ENCODE assay signal across 14 cellular contexts in the genomic region with DNA sequence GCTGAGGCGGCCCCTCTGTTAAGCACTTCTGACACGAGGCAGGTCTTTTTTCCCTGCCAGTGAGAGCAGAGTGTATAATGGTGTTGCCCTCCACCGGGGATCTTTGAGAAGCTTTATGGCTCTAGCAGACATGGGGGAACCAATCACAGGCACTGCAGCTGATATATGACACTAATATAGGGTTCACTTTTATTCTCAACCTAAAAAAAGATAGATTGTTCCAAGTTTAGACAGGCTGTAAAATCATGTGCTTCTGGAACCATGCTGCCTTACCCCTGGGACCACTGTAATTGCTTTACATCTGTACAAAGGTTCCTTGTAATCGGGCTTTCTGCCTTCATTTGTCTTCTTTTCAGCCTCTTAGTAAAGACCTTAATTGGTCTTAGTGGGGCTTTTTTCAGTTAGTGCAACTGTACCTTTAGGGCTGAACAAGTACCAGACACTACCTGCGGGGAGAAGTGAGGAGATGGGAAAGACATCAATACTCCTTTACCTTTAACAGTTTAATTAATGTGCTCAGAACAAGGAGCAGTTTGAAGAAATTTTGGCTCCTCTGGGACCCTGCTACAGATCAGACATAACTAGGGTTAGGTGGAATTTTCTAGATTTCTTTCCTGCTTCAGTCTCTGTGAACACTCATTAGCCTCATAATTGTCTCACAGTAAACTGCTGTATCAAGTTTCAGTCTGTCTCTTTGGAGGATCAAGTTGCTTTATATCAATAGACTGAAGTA.
DNase-seq lines count a peak whose midpoint lies in the region; ATAC-seq and TF ChIP-seq lines count a peak whose summit lies in the region.
"Had no signal": no experiment of that assay in that cellular context is flagged by ENCODE, and none has a peak within 500 bp of the region (broad histone marks: within the 10 kb centered on the region; RNA-seq: fewer than 3 reads in every experiment).

No MANE protein-coding gene starts in this region.

- no peak for ATAC-seq in T-helper 17 cell
- ATAC-seq in activated CD8-positive, alpha-beta memory T cell treated with anti-CD3 and anti-CD28 coated beads, Interleukin-2, amount 10 ng/mL, durations not matched to agents 7 days and 5 days, result no peak
- ATAC-seq: activated CD8-positive, alpha-beta T cell treated with anti-CD3 and anti-CD28 coated beads for 36 hours; HepG2 had no signal

- no peaks in the 10 kb centered on the region for H3K36me3 Mint-ChIP-seq in T-helper 17 cell (ENCODE audit: low read depth)
- H3K36me3 Mint-ChIP-seq in progenitor cell of endocrine pancreas (ENCODE audit: insufficient read depth), result peaks cover under 1% of the 10 kb centered on the region
- H3K36me3 Mint-ChIP-seq in activated CD8-positive, alpha-beta memory T cell treated with anti-CD3 and anti-CD28 coated beads, Interleukin-2, amount 10 ng/mL, durations not matched to agents 7 days and 5 days, result no peaks in the 10 kb centered on the region

- peak; percentile 85 for DNase-seq in NCI-H2029 (lab: John Stamatoyannopoulos, UW)
- no peak for DNase-seq in NCI-H2029 treated with DMSO at 0.1 percent for 48 hours (lab: John Stamatoyannopoulos, UW)
- DNase-seq in NCI-H2107 (lab: John Stamatoyannopoulos, UW), result peak; percentile 60
- no peak for DNase-seq in T-helper 17 cell
- no peak for DNase-seq in progenitor cell of endocrine pancreas (ENCODE audit: low spot score, unreplicated experiment)
- DNase-seq in kidney tubule cell (ENCODE audit: low spot score), result no peak
- no peak for DNase-seq in activated CD8-positive, alpha-beta memory T cell treated with anti-CD3 and anti-CD28 coated beads, Interleukin-2, amount 10 ng/mL, durations not matched to agents 7 days and 5 days
- DNase-seq in activated gamma-delta T cell treated with Interleukin-2 at 50 U/mL for 16 hours, result no peak
- DNase-seq: activated CD8-positive, alpha-beta T cell treated with anti-CD3 and anti-CD28 coated beads for 36 hours; effector CD8-positive, alpha-beta T cell; NCI-H226; stimulated activated CD4-positive, alpha-beta T cell treated with anti-CD3 and anti-CD28 coated beads, Interleukin-15, amount 100 ng/mL, for 24 hours; tibial artery had no signal

- H3K9me3 Mint-ChIP-seq in progenitor cell of endocrine pancreas (ENCODE audit: low read depth), result peaks cover under 1% of the 10 kb centered on the region
- no peaks in the 10 kb centered on the region for H3K9me3 Mint-ChIP-seq in activated CD8-positive, alpha-beta memory T cell treated with anti-CD3 and anti-CD28 coated beads, Interleukin-2, amount 10 ng/mL, durations not matched to agents 7 days and 5 days (ENCODE audit: low read depth)
- H3K9me3 Mint-ChIP-seq: activated CD8-positive, alpha-beta T cell treated with anti-CD3 and anti-CD28 coated beads for 36 hours had no signal

- H3K4me3 Mint-ChIP-seq in T-helper 17 cell (no peak overlapping the region), progenitor cell of endocrine pancreas (ENCODE audit: low read depth) (no peak overlapping the region)
- H3K4me3 Mint-ChIP-seq in activated CD8-positive, alpha-beta memory T cell treated with anti-CD3 and anti-CD28 coated beads, Interleukin-2, amount 10 ng/mL, durations not matched to agents 7 days and 5 days, result no peak overlapping the region
- H3K4me3 Mint-ChIP-seq: activated CD8-positive, alpha-beta T cell treated with anti-CD3 and anti-CD28 coated beads for 36 hours had no signal

- peak overlapping the region; percentile 6 for H3K27ac Mint-ChIP-seq in T-helper 17 cell
- H3K27ac Mint-ChIP-seq in progenitor cell of endocrine pancreas, result peak overlapping the region; percentile 86
- H3K27ac Mint-ChIP-seq in activated CD8-positive, alpha-beta memory T cell treated with anti-CD3 and anti-CD28 coated beads, Interleukin-2, amount 10 ng/mL, durations not matched to agents 7 days and 5 days, result no peak overlapping the region
- H3K27ac Mint-ChIP-seq: activated CD8-positive, alpha-beta T cell treated with anti-CD3 and anti-CD28 coated beads for 36 hours had no signal

- CTCF ChIA-PET in activated CD8-positive, alpha-beta memory T cell treated with anti-CD3 and anti-CD28 coated beads, Interleukin-2, amount 10 ng/mL, durations not matched to agents 7 days and 5 days (lab: Charles Lee), result no interaction called here

- H3K9me3 ChIP-seq in T-helper 17 cell (ENCODE audit: control insufficient read depth, low read length, poor library complexity, severe bottlenecking), result no peaks in the 10 kb centered on the region
- H3K9me3 ChIP-seq: tibial artery had no signal

- H3K27me3 Mint-ChIP-seq in T-helper 17 cell, result no peaks in the 10 kb centered on the region
- no peaks in the 10 kb centered on the region for H3K27me3 Mint-ChIP-seq in progenitor cell of endocrine pancreas
- H3K27me3 Mint-ChIP-seq in activated CD8-positive, alpha-beta memory T cell treated with anti-CD3 and anti-CD28 coated beads, Interleukin-2, amount 10 ng/mL, durations not matched to agents 7 days and 5 days, result peaks cover under 1% of the 10 kb centered on the region
- H3K27me3 Mint-ChIP-seq: activated CD8-positive, alpha-beta T cell treated with anti-CD3 and anti-CD28 coated beads for 36 hours had no signal

- H3K4me1 Mint-ChIP-seq in T-helper 17 cell (peaks cover 4% of the 10 kb centered on the region), progenitor cell of endocrine pancreas (ENCODE audit: low read depth) (peaks cover 13% of the 10 kb centered on the region)
- H3K4me1 Mint-ChIP-seq in activated CD8-positive, alpha-beta memory T cell treated with anti-CD3 and anti-CD28 coated beads, Interleukin-2, amount 10 ng/mL, durations not matched to agents 7 days and 5 days, result peaks cover 2% of the 10 kb centered on the region

- TF ChIP-seq CTCF in progenitor cell of endocrine pancreas (IDR thresholded peaks at IDR 0.05; ENCODE audit: unreplicated experiment), result no peak

Comparison
In these comparisons a context has a peak if more than half of its experiments do, and no peak if none do; other contexts are left out.
1. DNase-seq: peak in NCI-H2029 (single experiment) and NCI-H2107 (single experiment); none in NCI-H2029 treated with DMSO at 0.1 percent for 48 hours (single experiment), T-helper 17 cell (0 of 3), progenitor cell of endocrine pancreas (single experiment), kidney tubule cell (single experiment), activated CD8-positive, alpha-beta memory T cell treated with anti-CD3 and anti-CD28 coated beads, Interleukin-2, amount 10 ng/mL, durations not matched to agents 7 days and 5 days (single experiment) and activated gamma-delta T cell treated with Interleukin-2 at 50 U/mL for 16 hours (single experiment).